Comparison of ENCODE assay signal across 15 cellular contexts in genomic region chr2:237734905-237735623, GRCh38.
DNase-seq lines count a peak whose midpoint lies in the region; ATAC-seq, FAIRE-seq and TF ChIP-seq lines count a peak whose summit lies in the region.
"Had no signal": no experiment of that assay in that cellular context is flagged by ENCODE, and none has a peak within 500 bp of the region (broad histone marks: within the 10 kb centered on the region; RNA-seq: fewer than 3 reads in every experiment).

No MANE protein-coding gene starts in this region.

- 74 to 80% methylated on average over 25 of the region's 25 CpGs for whole genome bisulfite sequencing in pancreas, 2 donors

- H3K4me1 Mint-ChIP-seq in CD14-positive monocyte, result peaks cover 57% of the 10 kb centered on the region
- H3K4me1 Mint-ChIP-seq in glutamatergic neuron (ENCODE audit: low read depth, unreplicated experiment), result peaks cover 48% of the 10 kb centered on the region

- no peak overlapping the region for H3K4me3 Mint-ChIP-seq in CD14-positive monocyte
- no peak overlapping the region for H3K4me3 Mint-ChIP-seq in glutamatergic neuron (ENCODE audit: unreplicated experiment)
- H3K4me3 Mint-ChIP-seq: stimulated activated effector memory CD8-positive, alpha-beta T cell treated with anti-CD3 and anti-CD28 coated beads, Interleukin-12 subunit alpha, Interleukin-12 subunit beta, amount 100 ng/mL, for 72 hours had no signal

- peak; percentile 39 to 60 (median 52) for ATAC-seq in pancreas
- ATAC-seq in GM19328 (IDR thresholded peaks at IDR 0.05; ENCODE audit: unreplicated experiment), result no peak
- ATAC-seq in HG03045 (IDR thresholded peaks at IDR 0.05; ENCODE audit: unreplicated experiment), result no peak
- no peak for ATAC-seq in GM18502 (IDR thresholded peaks at IDR 0.05; ENCODE audit: poor library complexity, unreplicated experiment)
- ATAC-seq: stimulated activated effector memory CD8-positive, alpha-beta T cell treated with anti-CD3 and anti-CD28 coated beads, Interleukin-12 subunit alpha, Interleukin-12 subunit beta, amount 100 ng/mL, for 72 hours had no signal

- FAIRE-seq in pancreas (lab: Jason Lieb, UNC), result no peak
- FAIRE-seq: frontal cortex, G401.6 had no signal

- peaks cover 79 to 82% of the 10 kb centered on the region in 2 donors for H3K36me3 Mint-ChIP-seq in CD14-positive monocyte
- H3K36me3 Mint-ChIP-seq in glutamatergic neuron (ENCODE audit: unreplicated experiment), result peaks cover 5% of the 10 kb centered on the region

- intact Hi-C loops in CD14-positive monocyte (cut with micrococcal nuclease) (no loop called here), pancreas (cut with DNase I) (no loop called here)

- H3K36me3 ChIP-seq in HUES6 (ENCODE audit: control insufficient read depth, insufficient read depth, low read length), result no peaks in the 10 kb centered on the region
- no peaks in the 10 kb centered on the region for H3K36me3 ChIP-seq in pancreas
- H3K36me3 ChIP-seq: ovary had no signal

- H3K27me3 ChIP-seq in HUES6 (ENCODE audit: control insufficient read depth, insufficient read depth, low read length), result no peaks in the 10 kb centered on the region
- H3K27me3 ChIP-seq in pancreas, result no peaks in the 10 kb centered on the region
- H3K27me3 ChIP-seq: ovary had no signal

- H3K9me3 ChIP-seq in HUES6 (ENCODE audit: control insufficient read depth, insufficient read depth, low read depth, low read length), result no peaks in the 10 kb centered on the region
- no peaks in the 10 kb centered on the region for H3K9me3 ChIP-seq in pancreas
- H3K9me3 ChIP-seq: ovary had no signal

- H3K27me3 Mint-ChIP-seq in CD14-positive monocyte (ENCODE audit: low read depth in 3 of 3), result no peaks in the 10 kb centered on the region
- peaks cover 3% of the 10 kb centered on the region for H3K27me3 Mint-ChIP-seq in glutamatergic neuron (ENCODE audit: unreplicated experiment)

- DNase-seq in CD14-positive monocyte (ENCODE audit: low spot score) (no peak), glutamatergic neuron (no peak), pancreas (no peak), NCI-H748 treated with DMSO at 0.1 percent for 48 hours (lab: John Stamatoyannopoulos, UW) (no peak)
- DNase-seq: anterior cingulate cortex; ovary; SHP77 treated with DMSO at 0.1 percent for 48 hours; stimulated activated CD4-positive, alpha-beta T cell treated with anti-CD3 and anti-CD28 coated beads, Interleukin-2, amount 100 ng/mL, for 24 hours had no signal

- TF ChIP-seq CTCF in CD14-positive monocyte (IDR thresholded peaks at IDR 0.05) (no peak), glutamatergic neuron (IDR thresholded peaks at IDR 0.05; ENCODE audit: partially characterized antibody, unreplicated experiment) (no peak), pancreas (IDR thresholded peaks at IDR 0.05) (no peak)

- H3K27ac Mint-ChIP-seq in CD14-positive monocyte (peak overlapping the region; percentile 31 to 79 (median 58)), glutamatergic neuron (ENCODE audit: unreplicated experiment) (peak overlapping the region; percentile 31)

- H3K4me3 ChIP-seq in HUES6 (ENCODE audit: low read depth, low read length) (no peak overlapping the region), pancreas (no peak overlapping the region)
- H3K4me3 ChIP-seq: ovary had no signal

- H3K27ac ChIP-seq in HUES6 (ENCODE audit: low read depth, low read length) (no peak overlapping the region), pancreas (peak overlapping the region; percentile 21 to 80 (median 66))
- H3K27ac ChIP-seq: ovary had no signal

- no peaks in the 10 kb centered on the region for H3K9me3 Mint-ChIP-seq in CD14-positive monocyte
- H3K9me3 Mint-ChIP-seq in glutamatergic neuron (ENCODE audit: unreplicated experiment), result peaks cover 2% of the 10 kb centered on the region
- H3K9me3 Mint-ChIP-seq: stimulated activated effector memory CD8-positive, alpha-beta T cell treated with anti-CD3 and anti-CD28 coated beads, Interleukin-12 subunit alpha, Interleukin-12 subunit beta, amount 100 ng/mL, for 72 hours had no signal

- peak overlapping the region; percentile 10 for H3K9ac ChIP-seq in HUES6 (ENCODE audit: low read length)

- peaks cover 58% of the 10 kb centered on the region for H3K4me1 ChIP-seq in HUES6 (ENCODE audit: control insufficient read depth, insufficient read depth, low read length)
- peaks cover 4 to 21% (median 15%) of the 10 kb centered on the region in 3 donors for H3K4me1 ChIP-seq in pancreas

Comparison
In these comparisons a context has a peak if more than half of its experiments do, and no peak if none do; other contexts are left out.
1. ATAC-seq: peak in pancreas (4 of 4); none in GM19328 (single experiment), HG03045 (single experiment) and GM18502 (single experiment).